In the genomic region with DNA sequence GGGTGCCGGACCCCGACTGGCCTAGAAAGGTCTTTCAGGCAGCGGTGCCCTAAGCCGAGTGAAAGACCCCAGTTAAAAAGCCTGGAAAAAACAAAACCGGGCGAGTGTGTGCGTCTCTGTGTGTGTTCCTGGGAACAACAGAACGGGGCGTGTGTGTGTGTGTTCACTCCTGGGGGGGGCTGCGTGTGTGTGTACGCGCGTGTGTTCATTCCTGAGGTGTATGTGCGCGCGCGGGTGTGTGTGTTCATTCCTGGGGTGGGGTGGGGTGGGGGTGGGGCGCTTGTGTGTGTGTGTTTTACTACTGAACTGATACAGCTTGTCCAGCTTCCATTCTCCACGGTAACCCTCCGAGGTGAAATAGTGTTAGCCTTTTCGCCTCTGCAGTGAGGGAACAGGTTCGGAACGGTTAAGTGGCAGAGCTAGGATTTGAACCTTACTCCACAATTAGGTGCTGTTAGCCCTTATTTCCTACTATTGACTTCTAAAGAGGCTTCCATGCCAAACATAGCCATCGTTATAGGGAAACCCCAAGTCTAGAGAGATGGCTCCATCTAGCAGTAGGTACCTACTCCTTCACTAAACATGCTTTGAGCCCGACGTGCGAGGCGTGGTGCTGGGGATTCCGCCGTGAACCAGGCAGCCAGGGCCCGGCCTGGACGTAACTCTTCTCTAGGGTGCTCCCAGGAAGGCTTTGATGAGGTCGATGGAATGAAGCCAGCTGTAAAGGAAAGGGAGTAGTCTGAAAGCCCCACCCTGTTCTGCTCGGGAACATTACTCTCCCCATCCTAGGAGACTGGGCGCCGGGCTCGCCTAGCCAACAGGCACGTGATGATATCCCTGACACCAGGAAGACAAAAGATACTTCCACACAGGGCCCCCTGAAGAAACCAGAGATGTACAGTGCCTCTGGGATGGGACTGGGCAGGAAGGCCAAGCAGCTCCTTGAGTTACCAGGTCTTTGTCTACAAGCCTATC, we compare ENCODE assay signal across 8 cellular contexts. TPM values are rescaled to one million over a fixed set of nuclear protein-coding genes. Genes with fewer than 3 reads are reported as not detected.
DNase-seq lines count a peak whose midpoint lies in the region; ATAC-seq, FAIRE-seq and TF ChIP-seq lines count a peak whose summit lies in the region.

No MANE protein-coding gene starts in this region.

- POLR2A ChIA-PET in SK-N-SH (lab: Yijun Ruan, JAX): interaction anchor here (1.0 to 2.5 kb wide), 2 partner anchors 10 to 48 kb away, joined by 3 to 16 read pairs; a partner anchor contains a TSS

- no peak for TF ChIP-seq EP300 in SK-N-SH (IDR thresholded peaks at IDR 0.05; ENCODE audit: borderline replicate concordance in 1 of 2, low read depth in 1 of 2, low read length in 1 of 2)

- H3F3A ChIP-seq in SK-N-SH (replicated peaks; ENCODE audit: insufficient read depth): peaks cover 20% of the 10 kb centered on the region

- TF ChIP-seq RAD21 in SK-N-SH (IDR thresholded peaks at IDR 0.05; ENCODE audit: low read length): no peak

- CTCF ChIA-PET in SK-N-SH (lab: Yijun Ruan, JAX): interaction anchor here (1.0 to 19.2 kb wide), 8 partner anchors 9 to 410 kb away, joined by 3 to 182 read pairs (median 4); no protein-coding TSS in a partner anchor

- peak overlapping the region; percentile 100 for H3K9ac ChIP-seq in SK-N-SH

- H3K36me3 ChIP-seq in SK-N-SH (replicated peaks in 1 of 2; ENCODE audit: control insufficient read depth in 1 of 2, insufficient read depth in 2 of 2, low read length in 1 of 2) (peaks cover 4 to 7% of the 10 kb centered on the region in 2 experiments), thoracic aorta (peaks cover 3% of the 10 kb centered on the region)

- peaks cover 45% of the 10 kb centered on the region for H3K79me2 ChIP-seq in SK-N-SH (ENCODE audit: insufficient read depth)

- peak; percentile 44 for ATAC-seq in thoracic aorta (ENCODE audit: insufficient number of reproducible peaks, low FRiP score, low read depth)

- WGBS in SK-N-SH (ENCODE audit: low lambda C conversion rate): 20% methylated on average over 34 of the region's 38 CpGs

- H4K20me1 ChIP-seq in SK-N-SH (ENCODE audit: insufficient read depth): peaks cover 38% of the 10 kb centered on the region

- H3K9me3 ChIP-seq in SK-N-SH: no peaks in the 10 kb centered on the region
- no peaks in the 10 kb centered on the region for H3K9me3 ChIP-seq in thoracic aorta

- H3K27ac ChIP-seq in SK-N-SH (ENCODE audit: low read depth in 2 of 2, low read length in 1 of 2): peak overlapping the region; percentile 95 to 96
- H3K27ac ChIP-seq in thoracic aorta: peak overlapping the region; percentile 98 to 99

- peak overlapping the region; percentile 90; the same call in 1 of the 2 replicates for H2AFZ ChIP-seq in SK-N-SH (ENCODE audit: low read depth)

- no peaks in the 10 kb centered on the region for H3K9me2 ChIP-seq in SK-N-SH

- TF ChIP-seq CTCF in SK-N-SH (IDR thresholded peaks at IDR 0.05) (no peak), thoracic aorta (IDR thresholded peaks at IDR 0.05) (no peak)

- H3K4me1 ChIP-seq in SK-N-SH (ENCODE audit: control insufficient read depth in 1 of 2, insufficient read depth in 2 of 2, low read depth in 1 of 2, low read length in 1 of 2) (peaks cover 10 to 22% of the 10 kb centered on the region in 2 experiments; a peak in 2 of 4 replicates), thoracic aorta (ENCODE audit: control insufficient read depth in 1 of 2, low read depth in 2 of 2) (peaks cover 15 to 34% of the 10 kb centered on the region in 2 donors)

- peak; percentile 68 for DNase-seq in COLO668 (lab: John Stamatoyannopoulos, UW; ENCODE audit: unreplicated experiment)
- peak; percentile 16 for DNase-seq in GM19239 (ENCODE audit: insufficient read length, low spot score)
- peak; percentile 89 for DNase-seq in LoVo (ENCODE audit: low spot score)
- peak; percentile 23 for DNase-seq in SK-N-SH
- DNase-seq in ecto neural progenitor cell (ENCODE audit: low spot score): peak; percentile 52
- peak; percentile 75 for DNase-seq in medulla oblongata (ENCODE audit: extremely low spot score)
- DNase-seq in thoracic aorta (ENCODE audit: low spot score): peak; percentile 48
- no peak for DNase-seq in cortex of kidney (lab: John Stamatoyannopoulos, UW)

- H3K27me3 ChIP-seq in SK-N-SH (ENCODE audit: insufficient read depth) (no peaks in the 10 kb centered on the region), thoracic aorta (replicated peaks; ENCODE audit: insufficient read depth) (no peaks in the 10 kb centered on the region)

- peak overlapping the region; percentile 85 for H3K4me2 ChIP-seq in SK-N-SH

- peak; percentile 61 for FAIRE-seq in GM19239 (lab: Jason Lieb, UNC)

- peak overlapping the region; percentile 77 to 84 for H3K4me3 ChIP-seq in SK-N-SH (ENCODE audit: low read depth in 2 of 2, low read length in 1 of 2)
- peak overlapping the region; percentile 98 for H3K4me3 ChIP-seq in thoracic aorta

TF ChIP-seq in SK-N-SH, 30 proteins besides CTCF, POLR2A, EP300 and RAD21:
- TF ChIP-seq JUND (IDR thresholded peaks at IDR 0.05) (no peak), FOXJ3 (CRISPR knock-in tag; IDR thresholded peaks at IDR 0.05) (no peak), TCF12 (IDR thresholded peaks at IDR 0.05) (no peak), POLR2AphosphoS5 (IDR thresholded peaks at IDR 0.05; ENCODE audit: low read depth, low read length) (peak; percentile 9), MXI1 (IDR thresholded peaks at IDR 0.05; ENCODE audit: low read depth, low read length) (peak; percentile 40), RCOR1 (IDR thresholded peaks at IDR 0.05; ENCODE audit: low read length) (no peak), NRF1 (IDR thresholded peaks at IDR 0.05; ENCODE audit: low read depth, low read length) (no peak), GATA2 (CRISPR knock-in tag; IDR thresholded peaks at IDR 0.05) (no peak), ELF1 (IDR thresholded peaks at IDR 0.05) (no peak), YY1 (IDR thresholded peaks at IDR 0.05; ENCODE audit: low read depth) (no peak), RXRA (IDR thresholded peaks at IDR 0.05; ENCODE audit: borderline replicate concordance, low read depth) (no peak), NFIC (IDR thresholded peaks at IDR 0.05; ENCODE audit: borderline replicate concordance) (no peak), TEAD4 (IDR thresholded peaks at IDR 0.05; ENCODE audit: borderline replicate concordance, insufficient read depth) (no peak), CHD2 (IDR thresholded peaks at IDR 0.05; ENCODE audit: low read length, partially characterized antibody) (peak; percentile 16), SMC3 (IDR thresholded peaks at IDR 0.05; ENCODE audit: low read depth, low read length) (no peak)
- TF ChIP-seq, protein P1, sequence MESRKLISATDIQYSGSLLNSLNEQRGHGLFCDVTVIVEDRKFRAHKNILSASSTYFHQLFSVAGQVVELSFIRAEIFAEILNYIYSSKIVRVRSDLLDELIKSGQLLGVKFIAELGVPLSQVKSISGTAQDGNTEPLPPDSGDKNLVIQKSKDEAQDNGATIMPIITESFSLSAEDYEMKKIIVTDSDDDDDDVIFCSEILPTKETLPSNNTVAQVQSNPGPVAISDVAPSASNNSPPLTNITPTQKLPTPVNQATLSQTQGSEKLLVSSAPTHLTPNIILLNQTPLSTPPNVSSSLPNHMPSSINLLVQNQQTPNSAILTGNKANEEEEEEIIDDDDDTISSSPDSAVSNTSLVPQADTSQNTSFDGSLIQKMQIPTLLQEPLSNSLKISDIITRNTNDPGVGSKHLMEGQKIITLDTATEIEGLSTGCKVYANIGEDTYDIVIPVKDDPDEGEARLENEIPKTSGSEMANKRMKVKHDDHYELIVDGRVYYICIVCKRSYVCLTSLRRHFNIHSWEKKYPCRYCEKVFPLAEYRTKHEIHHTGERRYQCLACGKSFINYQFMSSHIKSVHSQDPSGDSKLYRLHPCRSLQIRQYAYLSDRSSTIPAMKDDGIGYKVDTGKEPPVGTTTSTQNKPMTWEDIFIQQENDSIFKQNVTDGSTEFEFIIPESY (IDR thresholded peaks at IDR 0.05; ENCODE audit: borderline replicate concordance, low read depth): no peak
- TF ChIP-seq, protein P2, sequence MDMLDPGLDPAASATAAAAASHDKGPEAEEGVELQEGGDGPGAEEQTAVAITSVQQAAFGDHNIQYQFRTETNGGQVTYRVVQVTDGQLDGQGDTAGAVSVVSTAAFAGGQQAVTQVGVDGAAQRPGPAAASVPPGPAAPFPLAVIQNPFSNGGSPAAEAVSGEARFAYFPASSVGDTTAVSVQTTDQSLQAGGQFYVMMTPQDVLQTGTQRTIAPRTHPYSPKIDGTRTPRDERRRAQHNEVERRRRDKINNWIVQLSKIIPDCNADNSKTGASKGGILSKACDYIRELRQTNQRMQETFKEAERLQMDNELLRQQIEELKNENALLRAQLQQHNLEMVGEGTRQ (IDR thresholded peaks at IDR 0.05; ENCODE audit: borderline replicate concordance, low read depth, low read length): no peak
- TF ChIP-seq, protein P3, sequence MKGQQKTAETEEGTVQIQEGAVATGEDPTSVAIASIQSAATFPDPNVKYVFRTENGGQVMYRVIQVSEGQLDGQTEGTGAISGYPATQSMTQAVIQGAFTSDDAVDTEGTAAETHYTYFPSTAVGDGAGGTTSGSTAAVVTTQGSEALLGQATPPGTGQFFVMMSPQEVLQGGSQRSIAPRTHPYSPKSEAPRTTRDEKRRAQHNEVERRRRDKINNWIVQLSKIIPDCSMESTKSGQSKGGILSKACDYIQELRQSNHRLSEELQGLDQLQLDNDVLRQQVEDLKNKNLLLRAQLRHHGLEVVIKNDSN (IDR thresholded peaks at IDR 0.05; ENCODE audit: borderline replicate concordance, low read depth): no peak
- TF ChIP-seq, protein P4, sequence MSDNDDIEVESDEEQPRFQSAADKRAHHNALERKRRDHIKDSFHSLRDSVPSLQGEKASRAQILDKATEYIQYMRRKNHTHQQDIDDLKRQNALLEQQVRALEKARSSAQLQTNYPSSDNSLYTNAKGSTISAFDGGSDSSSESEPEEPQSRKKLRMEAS (IDR thresholded peaks at IDR 0.05; ENCODE audit: low read depth): no peak

RNA-seq across cellular contexts. Expression of a gene that starts 0.7 kb away (rescaled TPM):
- polyA plus RNA-seq in SK-N-SH (2012; rRNA removed): 407 and 428 TPM in 2 replicates
- 621 and 939 TPM in 2 replicates for polyA plus RNA-seq in SK-N-SH (2012; cell fraction: cytosol; rRNA removed)
- polyA plus RNA-seq in SK-N-SH (2012; cell fraction: nucleus; rRNA removed): 127 and 233 TPM in 2 replicates
- total RNA-seq in thoracic aorta: 100 to 1,000 TPM; 206 to 236 TPM

RNA-seq across cellular contexts. Expression of a gene that starts 48.4 kb away (rescaled TPM):
- 146 and 163 TPM in 2 replicates for polyA plus RNA-seq in SK-N-SH (2012; rRNA removed)
- 122 and 170 TPM in 2 replicates for polyA plus RNA-seq in SK-N-SH (2012; cell fraction: cytosol; rRNA removed)
- polyA plus RNA-seq in SK-N-SH (2012; cell fraction: nucleus; rRNA removed): 79.4 and 95.7 TPM in 2 replicates
- 100 to 1,000 TPM in 1 of 2 donors, 10 to 100 TPM in 1; 53.9 to 145 TPM for total RNA-seq in thoracic aorta
